Comparison of ENCODE assay signal across 15 cellular contexts in genomic region chr7:48992816-48993215, GRCh38.
A peak's percentile ranks its signal among the peaks of the same experiment; 100 is the strongest.
DNase-seq lines count a peak whose midpoint lies in the region.
"Had no signal": no experiment of that assay in that cellular context is flagged by ENCODE, and none has a peak within 500 bp of the region (broad histone marks: within the 10 kb centered on the region; RNA-seq: fewer than 3 reads in every experiment).

No MANE protein-coding gene starts in this region.

- H3K4me1 ChIP-seq in GM23248 (ENCODE audit: insufficient read depth): no peaks in the 10 kb centered on the region
- H3K4me1 ChIP-seq: Caco-2, HAP-1 had no signal

- no peak overlapping the region for H3K27ac ChIP-seq in GM23248
- H3K27ac ChIP-seq: 22Rv1, HL-60 had no signal

- H3K9me2 ChIP-seq in GM23248 (ENCODE audit: insufficient read depth): no peaks in the 10 kb centered on the region

- H3K9ac ChIP-seq in GM23248: no peak overlapping the region

- DNase-seq in NCI-H1105 treated with DMSO at 0.1 percent for 48 hours (lab: John Stamatoyannopoulos, UW) (peak; percentile 2), NCI-H1105 (lab: John Stamatoyannopoulos, UW) (no peak), COLO668 (lab: John Stamatoyannopoulos, UW; ENCODE audit: unreplicated experiment) (peak; percentile 21), NAMALWA (ENCODE audit: low spot score) (peak; percentile 11), kidney glomerular epithelial cell (lab: John Stamatoyannopoulos, UW) (peak; percentile 1), MV-4-11 (lab: John Stamatoyannopoulos, UW) (no peak), NCI-H524 (lab: John Stamatoyannopoulos, UW) (no peak), GM23248 (no peak)
- DNase-seq: Caco-2; CD8-positive, alpha-beta T cell; DMS53 had no signal

- WGBS in GM23248 (ENCODE audit: low coverage in 1 of 2, low lambda C conversion rate in 2 of 2, missing lambda C conversion rate in 2 of 2), 2 experiments: 27 to 33% methylated on average over 4 of the region's 4 CpGs

- no peaks in the 10 kb centered on the region for H3K79me2 ChIP-seq in GM23248 (ENCODE audit: insufficient read depth)

- H4K20me1 ChIP-seq in GM23248 (ENCODE audit: insufficient read depth): no peaks in the 10 kb centered on the region

- no peaks in the 10 kb centered on the region for H3F3A ChIP-seq in GM23248 (ENCODE audit: insufficient read depth)

- H3K9me3 ChIP-seq in GM23248 (ENCODE audit: low read depth): no peaks in the 10 kb centered on the region
- H3K9me3 ChIP-seq: Caco-2, HAP-1 had no signal

- H2AFZ ChIP-seq in GM23248: no peak overlapping the region

- no peaks in the 10 kb centered on the region for H3K36me3 ChIP-seq in GM23248 (ENCODE audit: low read depth)
- H3K36me3 ChIP-seq: HAP-1 had no signal

- no peak overlapping the region for H3K4me2 ChIP-seq in GM23248 (ENCODE audit: unreplicated experiment)

- no peaks in the 10 kb centered on the region for H3K27me3 ChIP-seq in GM23248 (replicated peaks; ENCODE audit: insufficient read depth)

- in situ Hi-C loops in GM23248 (cut with MboI): no loop called here

- H3K4me3 ChIP-seq in GM23248: no peak overlapping the region
- H3K4me3 ChIP-seq: GM12878, HAP-1 had no signal

Comparison
In these comparisons a context has a peak if more than half of its experiments do, and no peak if none do; other contexts are left out.
1. DNase-seq: peak in NCI-H1105 treated with DMSO at 0.1 percent for 48 hours (single experiment), COLO668 (single experiment), NAMALWA (single experiment) and kidney glomerular epithelial cell (single experiment); none in NCI-H1105 (single experiment), MV-4-11 (single experiment), NCI-H524 (0 of 2) and GM23248 (single experiment).